Comparison of ENCODE assay signal across 27 cellular contexts in genomic region chr10:123316776-123317175, GRCh38.
"Had no signal": no experiment of that assay in that cellular context is flagged by ENCODE, and none has a peak within 500 bp of the region (broad histone marks: within the 10 kb centered on the region; RNA-seq: fewer than 3 reads in every experiment).

No MANE protein-coding gene starts in this region.

- H3K27ac ChIP-seq: stomach, suprapubic skin, testis, thoracic aorta, thyroid gland, tibial artery, tibial nerve, transverse colon, upper lobe of left lung, upper lobe of right lung, uterus had no signal

- ATAC-seq: stimulated activated effector memory CD8-positive, alpha-beta T cell treated with anti-CD3 and anti-CD28 coated beads, Interleukin-12 subunit alpha, Interleukin-12 subunit beta, amount 100 ng/mL, for 72 hours; stimulated activated memory B cell treated with anti-CD40 and anti-IgM and Interleukin-4, amounts not matched to agents 10 μg/mL and 1 μg/mL and 100 μg/mL, for 72 hours; stimulated activated naive B cell treated with anti-CD40 and anti-IgM and Interleukin-4, amounts not matched to agents 10 μg/mL and 1 μg/mL and 100 μg/mL, for 72 hours; stimulated activated naive CD8-positive, alpha-beta T cell treated with anti-CD3 and anti-CD28 coated beads, Interleukin-15, amount 100 ng/mL, for 72 hours; stimulated activated naive CD8-positive, alpha-beta T cell treated with anti-CD3 and anti-CD28 coated beads, Interleukin-15, Interleukin-2, amounts not matched to agents 100 U/mL and 50 U/mL, for 24 hours; upper lobe of right lung had no signal

- H3K27me3 ChIP-seq: stomach, suprapubic skin, testis, thyroid gland, tibial artery, tibial nerve, transverse colon, upper lobe of left lung, upper lobe of right lung, uterus had no signal

- H3K9me3 Mint-ChIP-seq: stimulated activated effector memory CD8-positive, alpha-beta T cell treated with anti-CD3 and anti-CD28 coated beads, Interleukin-12 subunit alpha, Interleukin-12 subunit beta, amount 100 ng/mL, for 72 hours; stimulated activated memory B cell treated with anti-CD40 and anti-IgM and Interleukin-4, amounts not matched to agents 10 μg/mL and 1 μg/mL and 100 μg/mL, for 72 hours; stimulated activated naive CD8-positive, alpha-beta T cell treated with anti-CD3 and anti-CD28 coated beads, Interleukin-15, amount 100 ng/mL, for 72 hours; stimulated activated naive CD8-positive, alpha-beta T cell treated with anti-CD3 and anti-CD28 coated beads, Interleukin-15, Interleukin-2, amounts not matched to agents 100 ng/mL and 50 ng/mL, for 24 hours; type B pancreatic cell had no signal

- DNase-seq: stimulated activated CD4-positive, alpha-beta T cell treated with anti-CD3 and anti-CD28 coated beads, Interleukin-2, amount 100 ng/mL, for 48 hours; stimulated activated CD4-positive, alpha-beta T cell treated with anti-CD3 and anti-CD28 coated beads, Interleukin-4, amount 100 ng/mL, for 1 hour; stimulated activated CD4-positive, alpha-beta T cell treated with anti-CD3 and anti-CD28 coated beads, Interleukin-4, amount 100 ng/mL, for 24 hours; stimulated activated CD4-positive, alpha-beta T cell treated with anti-CD3 and anti-CD28 coated beads, Interleukin-4, amount 100 ng/mL, for 4 hours; stimulated activated CD8-positive, alpha-beta memory T cell treated with anti-CD3 and anti-CD28 coated beads, Interleukin-4, amount 100 ng/mL, for 48 hours; stimulated activated naive B cell treated with anti-CD40 and anti-IgM and Interleukin-4, amounts not matched to agents 10 μg/mL and 1 μg/mL and 100 μg/mL, for 72 hours; stimulated activated naive CD4-positive, alpha-beta T cell; stimulated activated naive CD4-positive, alpha-beta T cell treated with Interleukin-2 at 50 U/mL for 16 hours; stimulated activated naive CD8-positive, alpha-beta T cell treated with anti-CD3 and anti-CD28 coated beads, Interleukin-15, amount 100 ng/mL, for 72 hours; stimulated activated naive CD8-positive, alpha-beta T cell treated with anti-CD3 and anti-CD28 coated beads, Interleukin-15, Interleukin-2, amounts not matched to agents 100 U/mL and 50 U/mL, for 24 hours; stomach; substantia nigra; testis; thyroid gland; tibial artery; transverse colon; trophoblast cell; upper lobe of left lung; upper lobe of right lung; uterus had no signal

- H3K36me3 Mint-ChIP-seq: stimulated activated effector memory CD8-positive, alpha-beta T cell treated with anti-CD3 and anti-CD28 coated beads, Interleukin-12 subunit alpha, Interleukin-12 subunit beta, amount 100 ng/mL, for 72 hours; stimulated activated memory B cell treated with anti-CD40 and anti-IgM and Interleukin-4, amounts not matched to agents 10 μg/mL and 1 μg/mL and 100 μg/mL, for 72 hours; stimulated activated naive B cell treated with anti-CD40 and anti-IgM and Interleukin-4, amounts not matched to agents 10 μg/mL and 1 μg/mL and 100 μg/mL, for 72 hours; type B pancreatic cell had no signal

- H3K27ac Mint-ChIP-seq: stimulated activated effector memory CD8-positive, alpha-beta T cell treated with anti-CD3 and anti-CD28 coated beads, Interleukin-12 subunit alpha, Interleukin-12 subunit beta, amount 100 ng/mL, for 72 hours; stimulated activated memory B cell treated with anti-CD40 and anti-IgM and Interleukin-4, amounts not matched to agents 10 μg/mL and 1 μg/mL and 100 μg/mL, for 72 hours; stimulated activated naive B cell treated with anti-CD40 and anti-IgM and Interleukin-4, amounts not matched to agents 10 μg/mL and 1 μg/mL and 100 μg/mL, for 72 hours; stimulated activated naive CD8-positive, alpha-beta T cell treated with anti-CD3 and anti-CD28 coated beads, Interleukin-15, Interleukin-2, amounts not matched to agents 100 ng/mL and 50 ng/mL, for 24 hours; type B pancreatic cell had no signal

- H3K36me3 ChIP-seq: stomach, suprapubic skin, thoracic aorta, thyroid gland, tibial artery, tibial nerve, transverse colon, upper lobe of left lung, upper lobe of right lung, uterus had no signal

- H3K4me3 ChIP-seq: stomach, suprapubic skin, testis, thoracic aorta, thyroid gland, tibial artery, tibial nerve, transverse colon, upper lobe of left lung, upper lobe of right lung, uterus had no signal

- H3K9me3 ChIP-seq: stomach, suprapubic skin, testis, thoracic aorta, thyroid gland, tibial artery, tibial nerve, transverse colon, upper lobe of left lung, upper lobe of right lung, uterus had no signal

- H3K27me3 Mint-ChIP-seq: stimulated activated memory B cell treated with anti-CD40 and anti-IgM and Interleukin-4, amounts not matched to agents 10 μg/mL and 1 μg/mL and 100 μg/mL, for 72 hours; stimulated activated naive CD8-positive, alpha-beta T cell treated with anti-CD3 and anti-CD28 coated beads, Interleukin-15, amount 100 ng/mL, for 72 hours; stimulated activated naive CD8-positive, alpha-beta T cell treated with anti-CD3 and anti-CD28 coated beads, Interleukin-15, Interleukin-2, amounts not matched to agents 100 ng/mL and 50 ng/mL, for 24 hours had no signal

- H3K4me3 Mint-ChIP-seq: stimulated activated effector memory CD8-positive, alpha-beta T cell treated with anti-CD3 and anti-CD28 coated beads, Interleukin-12 subunit alpha, Interleukin-12 subunit beta, amount 100 ng/mL, for 72 hours; stimulated activated memory B cell treated with anti-CD40 and anti-IgM and Interleukin-4, amounts not matched to agents 10 μg/mL and 1 μg/mL and 100 μg/mL, for 72 hours; stimulated activated naive B cell treated with anti-CD40 and anti-IgM and Interleukin-4, amounts not matched to agents 10 μg/mL and 1 μg/mL and 100 μg/mL, for 72 hours; stimulated activated naive CD8-positive, alpha-beta T cell treated with anti-CD3 and anti-CD28 coated beads, Interleukin-15, amount 100 ng/mL, for 72 hours; stimulated activated naive CD8-positive, alpha-beta T cell treated with anti-CD3 and anti-CD28 coated beads, Interleukin-15, Interleukin-2, amounts not matched to agents 100 ng/mL and 50 ng/mL, for 24 hours; type B pancreatic cell had no signal

- H3K4me1 Mint-ChIP-seq: stimulated activated memory B cell treated with anti-CD40 and anti-IgM and Interleukin-4, amounts not matched to agents 10 μg/mL and 1 μg/mL and 100 μg/mL, for 72 hours; stimulated activated naive B cell treated with anti-CD40 and anti-IgM and Interleukin-4, amounts not matched to agents 10 μg/mL and 1 μg/mL and 100 μg/mL, for 72 hours had no signal

- H3K4me1 ChIP-seq: stomach, suprapubic skin, testis, transverse colon, upper lobe of left lung, upper lobe of right lung, uterus had no signal
